In genomic region chr12:48681416-48681737, GRCh38 we compare ENCODE assay signal across 8 cellular contexts. TPM values are rescaled to one million over a fixed set of nuclear protein-coding genes. Genes with fewer than 3 reads are reported as not detected.
DNase-seq lines count a peak whose midpoint lies in the region; ATAC-seq and TF ChIP-seq lines count a peak whose summit lies in the region.

No MANE protein-coding gene starts in this region.

- in situ Hi-C loops in HAP-1 (cut with MboI; ENCODE audit: low sequenced_read_pairs), result no loop called here

- no peak for DNase-seq in AG09309 (ENCODE audit: low read depth)
- no peak for DNase-seq in HAP-1 (ENCODE audit: low spot score in 2 of 2)
- DNase-seq in activated T-cell treated with anti-CD3 and anti-CD28 coated beads, Interleukin-2, amount 50 U/mL, for 24 hours, result no peak
- DNase-seq in left ventricle myocardium inferior, result no peak
- DNase-seq in skeletal muscle cell (ENCODE audit: low read depth), result no peak
- no peak for DNase-seq in dedifferentiated amniotic fluid mesenchymal stem cell (ENCODE audit: extremely low spot score)
- DNase-seq in DMS114 treated with DMSO at 0.1 percent for 48 hours (lab: John Stamatoyannopoulos, UW; ENCODE audit: unreplicated experiment), result no peak

- intact Hi-C loops in left ventricle myocardium inferior (cut with micrococcal nuclease), result no loop called here

- no peak for ATAC-seq in HG03354 (IDR thresholded peaks at IDR 0.05; ENCODE audit: poor library complexity, severe bottlenecking, unreplicated experiment)

- H3K27me3 ChIP-seq in HAP-1 (ENCODE audit: low read depth) (no peaks in the 10 kb centered on the region), left ventricle myocardium inferior (ENCODE audit: low read depth) (no peaks in the 10 kb centered on the region)

- peak overlapping the region; percentile 95 for H3K27ac Mint-ChIP-seq in activated T-cell treated with anti-CD3 and anti-CD28 coated beads, Interleukin-2, amount 50 U/mL, for 24 hours

- peaks cover 20% of the 10 kb centered on the region for H3K4me1 ChIP-seq in HAP-1
- H3K4me1 ChIP-seq in left ventricle myocardium inferior, result peaks cover 61% of the 10 kb centered on the region

- H3K4me3 ChIP-seq in AG09309 (ENCODE audit: control insufficient read depth, low read depth, low read length), result peak overlapping the region; percentile 84
- peak overlapping the region; percentile 98 for H3K4me3 ChIP-seq in HAP-1
- H3K4me3 ChIP-seq in left ventricle myocardium inferior, result peak overlapping the region; percentile 99
- peak overlapping the region; percentile 85 for H3K4me3 ChIP-seq in skeletal muscle cell (ENCODE audit: low read depth, low read length)

- no peaks in the 10 kb centered on the region for H3K27me3 Mint-ChIP-seq in activated T-cell treated with anti-CD3 and anti-CD28 coated beads, Interleukin-2, amount 50 U/mL, for 24 hours

- H3K27ac ChIP-seq in left ventricle myocardium inferior (replicated peaks), result peak overlapping the region; percentile 94

- TF ChIP-seq CTCF in AG09309 (IDR thresholded peaks at IDR 0.05; ENCODE audit: control insufficient read depth, insufficient read depth, low read depth, low read length, missing control alignments) (no peak), left ventricle myocardium inferior (IDR thresholded peaks at IDR 0.05; ENCODE audit: borderline replicate concordance) (no peak)

- H3K4me1 Mint-ChIP-seq in activated T-cell treated with anti-CD3 and anti-CD28 coated beads, Interleukin-2, amount 50 U/mL, for 24 hours (ENCODE audit: low read depth), result peaks cover 47% of the 10 kb centered on the region

- H3K36me3 ChIP-seq in HAP-1 (replicated peaks) (peaks cover 43% of the 10 kb centered on the region), left ventricle myocardium inferior (peaks cover 39% of the 10 kb centered on the region)

- H3K9me3 ChIP-seq in HAP-1 (no peaks in the 10 kb centered on the region), left ventricle myocardium inferior (replicated peaks) (no peaks in the 10 kb centered on the region)

- peaks cover 54% of the 10 kb centered on the region for H3K36me3 Mint-ChIP-seq in activated T-cell treated with anti-CD3 and anti-CD28 coated beads, Interleukin-2, amount 50 U/mL, for 24 hours (ENCODE audit: low read depth)

- H3K9me3 Mint-ChIP-seq in activated T-cell treated with anti-CD3 and anti-CD28 coated beads, Interleukin-2, amount 50 U/mL, for 24 hours, result no peaks in the 10 kb centered on the region

- peak overlapping the region; percentile 99 for H3K4me3 Mint-ChIP-seq in activated T-cell treated with anti-CD3 and anti-CD28 coated beads, Interleukin-2, amount 50 U/mL, for 24 hours

RNA-seq across cellular contexts. Expression of gene KANSL2, which starts 0.7 kb away (rescaled TPM):
- 23.1 TPM for total RNA-seq in left ventricle myocardium inferior

RNA-seq across cellular contexts. Expression of gene CCNT1, which starts 35.1 kb away (rescaled TPM):
- total RNA-seq in left ventricle myocardium inferior, result 18.4 TPM
